Comparison of ENCODE assay signal across 20 cellular contexts in the genomic region with DNA sequence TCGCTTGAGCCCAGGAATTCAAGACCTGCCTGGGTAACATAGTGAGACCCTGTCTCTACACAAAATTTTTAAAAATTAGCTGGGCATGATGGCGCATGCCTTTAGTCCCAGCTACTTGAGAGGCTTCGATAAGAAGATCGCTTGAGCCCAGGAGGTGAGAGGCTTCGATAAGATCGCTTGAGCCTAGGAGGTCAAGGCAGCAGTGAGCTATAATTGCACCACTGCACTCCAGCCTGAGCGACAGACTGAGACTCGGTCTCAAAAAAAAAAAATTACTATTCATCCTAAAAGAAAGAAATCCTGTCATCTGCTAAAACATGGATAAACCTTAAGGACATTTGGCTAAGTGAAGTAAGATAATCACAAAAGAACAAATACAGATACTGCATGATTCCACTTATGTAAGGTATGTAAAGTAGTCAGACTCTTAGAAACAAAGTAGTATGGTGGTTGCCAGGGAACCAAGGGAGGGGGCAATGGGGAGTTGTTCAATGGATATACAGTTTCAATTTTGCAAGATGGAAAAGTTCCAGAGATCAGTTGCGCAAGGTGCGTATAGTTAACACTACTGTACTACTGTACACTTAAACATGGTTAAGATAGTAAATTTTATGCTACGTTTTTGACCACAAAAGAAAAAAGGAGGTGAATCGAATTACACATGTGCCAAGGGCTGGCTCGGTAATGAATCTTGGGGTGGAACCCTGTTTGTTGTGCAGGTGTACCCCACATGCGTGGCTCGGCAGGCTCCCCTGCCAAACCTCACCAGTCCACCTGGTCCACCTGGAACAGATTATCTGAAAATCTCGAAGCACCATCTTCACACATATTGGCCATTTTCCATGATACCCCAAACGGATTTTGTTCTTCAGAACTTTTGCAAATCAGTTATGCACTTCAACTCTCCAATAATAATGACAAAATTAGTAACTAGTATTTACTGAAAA. TPM values are rescaled to one million over a fixed set of nuclear protein-coding genes. Genes with fewer than 3 reads are reported as not detected.
DNase-seq lines count a peak whose midpoint lies in the region; ATAC-seq, FAIRE-seq and TF ChIP-seq lines count a peak whose summit lies in the region.
"Had no signal": no experiment of that assay in that cellular context is flagged by ENCODE, and none has a peak within 500 bp of the region (broad histone marks: within the 10 kb centered on the region; RNA-seq: fewer than 3 reads in every experiment).

No MANE protein-coding gene starts in this region.

- DNase-seq in HepG2 (ENCODE audit: low spot score) (peak; percentile 84), right lobe of liver (no peak), OCI-M1 (lab: John Stamatoyannopoulos, UW) (peak; percentile 72), fibroblast of the conjunctiva (ENCODE audit: low read depth) (peak; percentile 52), upper lobe of right lung (peak; percentile 32), GM12891 (ENCODE audit: insufficient read length, low spot score) (no peak), spleen (no peak), SKM-1 (lab: John Stamatoyannopoulos, UW; ENCODE audit: unreplicated experiment) (no peak)
- DNase-seq: activated CD4-positive, alpha-beta T cell treated with anti-CD3 and anti-CD28 coated beads, Interleukin-2, amount 50 U/mL, for 48 hours; activated naive CD4-positive, alpha-beta T cell treated with anti-CD3 and anti-CD28 coated beads for 36 hours; CD8-positive, alpha-beta T cell; colonic mucosa; DND-41; naive thymus-derived CD8-positive, alpha-beta T cell; NCI-H1694; NCI-H524 treated with DMSO at 0.1 percent for 48 hours; T-cell had no signal

- H3K36me3 ChIP-seq in HepG2 (replicated peaks in 1 of 2; ENCODE audit: control insufficient read depth in 1 of 2, insufficient read depth in 2 of 2, low read length in 2 of 2) (no peaks in the 10 kb centered on the region), right lobe of liver (no peaks in the 10 kb centered on the region), upper lobe of right lung (no peaks in the 10 kb centered on the region), spleen (no peaks in the 10 kb centered on the region)
- H3K36me3 ChIP-seq: colonic mucosa, gastroesophageal sphincter had no signal

- no peaks in the 10 kb centered on the region for H3K79me2 ChIP-seq in HepG2 (ENCODE audit: insufficient read depth, low read length)

- POLR2A ChIA-PET in HepG2 (lab: Yijun Ruan, JAX) = interaction anchor here (0.7 to 1.6 kb wide), 3 partner anchors 12 to 18 kb away, joined by 3 to 5 read pairs (median 4); a partner anchor contains a TSS

- TF ChIP-seq CTCF in HepG2 (CRISPR knock-in tag; IDR thresholded peaks at IDR 0.05) = no peak
- no peak for TF ChIP-seq CTCF in right lobe of liver (IDR thresholded peaks at IDR 0.05)
- no peak for TF ChIP-seq CTCF in upper lobe of right lung (IDR thresholded peaks at IDR 0.05)
- TF ChIP-seq CTCF in spleen (IDR thresholded peaks at IDR 0.05 in 8 of 11, conservative IDR thresholded peaks at IDR 0.05 in 3 of 11) = no peak

- peak in 1 of 2 experiments; percentile 22; a peak in 1 of 4 replicates for TF ChIP-seq EP300 in HepG2 (IDR thresholded peaks at IDR 0.05; ENCODE audit: low read depth in 2 of 2, low read length in 2 of 2)
- TF ChIP-seq EP300 in HepG2 (CRISPR knock-in tag; IDR thresholded peaks at IDR 0.05; ENCODE audit: borderline replicate concordance) = no peak

- H3K4me3 ChIP-seq in HepG2 (replicated peaks in 1 of 3; ENCODE audit: insufficient read depth in 1 of 3, low read depth in 2 of 3, low read length in 3 of 3) (peak overlapping the region; percentile 9 to 47 (median 11); a peak in 5 of 6 replicates), right lobe of liver (no peak overlapping the region), upper lobe of right lung (no peak overlapping the region), spleen (no peak overlapping the region)
- H3K4me3 ChIP-seq: colonic mucosa, gastroesophageal sphincter had no signal

- H3K4me1 ChIP-seq in HepG2 (ENCODE audit: insufficient read depth, low read length) (peaks cover 50% of the 10 kb centered on the region), right lobe of liver (no peaks in the 10 kb centered on the region), upper lobe of right lung (peaks cover 11% of the 10 kb centered on the region), spleen (peaks cover 0 to 11% (median 4%) of the 10 kb centered on the region in 6 donors)
- H3K4me1 ChIP-seq: colonic mucosa had no signal

- peak; percentile 89 for ATAC-seq in HepG2
- no peak for ATAC-seq in right lobe of liver
- peak; percentile 66 for ATAC-seq in upper lobe of right lung
- ATAC-seq: CD8-positive, alpha-beta T cell; gastroesophageal sphincter; naive thymus-derived CD8-positive, alpha-beta T cell; T-cell had no signal

- FAIRE-seq in HepG2 (lab: Jason Lieb, UNC) (peak; percentile 55), GM12891 (lab: Jason Lieb, UNC) (no peak)
- FAIRE-seq: astrocyte, endometrium had no signal

- H3K9ac ChIP-seq in HepG2 (ENCODE audit: insufficient read depth, low read depth, low read length) = peak overlapping the region; percentile 55

- TF ChIP-seq RAD21 in HepG2 (CRISPR knock-in tag; IDR thresholded peaks at IDR 0.05) = no peak

- H4K20me1 ChIP-seq in HepG2 (ENCODE audit: insufficient read depth, low read length) = no peaks in the 10 kb centered on the region

- peak overlapping the region; percentile 33 for H3K27ac ChIP-seq in HepG2 (ENCODE audit: extremely low read length, insufficient read depth, low read length)
- no peak overlapping the region for H3K27ac ChIP-seq in right lobe of liver
- no peak overlapping the region for H3K27ac ChIP-seq in upper lobe of right lung
- no peak overlapping the region for H3K27ac ChIP-seq in spleen
- H3K27ac ChIP-seq: colonic mucosa, gastroesophageal sphincter had no signal

- CTCF ChIA-PET in HepG2 (lab: Yijun Ruan, JAX; ENCODE audit: low intra/inter-chr PET ratio, low total read pairs) = no interaction called here

- BruUV-seq in HepG2 (replicated peaks; lab: Mats Ljungman, UMichigan) = no TSS peak

- H3K4me2 ChIP-seq in HepG2 (ENCODE audit: low read depth, low read length) = peak overlapping the region; percentile 78

- H3K9me3 ChIP-seq in HepG2 (ENCODE audit: low read length) = no peaks in the 10 kb centered on the region
- no peaks in the 10 kb centered on the region for H3K9me3 ChIP-seq in right lobe of liver
- H3K9me3 ChIP-seq in upper lobe of right lung = no peaks in the 10 kb centered on the region
- no peaks in the 10 kb centered on the region for H3K9me3 ChIP-seq in spleen
- H3K9me3 ChIP-seq: colonic mucosa, gastroesophageal sphincter had no signal

- H3K27me3 ChIP-seq in HepG2 (ENCODE audit: control insufficient read depth in 1 of 2, insufficient read depth in 2 of 2, low read length in 2 of 2) (no peaks in the 10 kb centered on the region), right lobe of liver (no peaks in the 10 kb centered on the region), upper lobe of right lung (no peaks in the 10 kb centered on the region), spleen (replicated peaks in 1 of 7) (no peaks in the 10 kb centered on the region)
- H3K27me3 ChIP-seq: colonic mucosa, gastroesophageal sphincter had no signal

- no peak overlapping the region for H2AFZ ChIP-seq in HepG2 (ENCODE audit: low read length)

- WGBS in HepG2 (ENCODE audit: low lambda C conversion rate) = 12% methylated on average over 17 of the region's 17 CpGs
- WGBS in right lobe of liver (ENCODE audit: insufficient coverage, low coverage, low lambda C conversion rate, missing lambda C conversion rate) = 88% methylated on average over 16 of the region's 17 CpGs
- WGBS in spleen, 5 donors = 81 to 90% (median 84%) methylated on average over 17 of the region's 17 CpGs

- intact Hi-C loops in HepG2 (cut with micrococcal nuclease; ENCODE audit: unreplicated experiment) (loop anchor here (2.0 kb wide), 1 partner anchor 16 kb away; no protein-coding TSS in a partner anchor), right lobe of liver (cut with DNase I) (no loop called here), upper lobe of right lung (cut with DNase I) (no loop called here), spleen (cut with DNase I; ENCODE audit: low total_unique reads) (no loop called here)

- in situ Hi-C loops in HepG2 (cut with HindIII; ENCODE audit: extremely low pct_ligation_motif_present, low pct_unique_long_range_greater_than_20kb) = no loop called here

- no peak for TF ChIP-seq POLR2A in HepG2 (IDR thresholded peaks at IDR 0.05; ENCODE audit: insufficient read depth in 1 of 2, low read depth in 2 of 2, low read length in 2 of 2)
- TF ChIP-seq POLR2A in right lobe of liver (IDR thresholded peaks at IDR 0.05) = no peak
- TF ChIP-seq POLR2A in GM12891 (IDR thresholded peaks at IDR 0.05; ENCODE audit: low read depth, low read length) = no peak
- no peak for TF ChIP-seq POLR2A in spleen (IDR thresholded peaks at IDR 0.05)

TF ChIP-seq in GM12891, 5 proteins besides CTCF, POLR2A, EP300 and RAD21 (continues in another document):
- TF ChIP-seq POLR2AphosphoS5 (IDR thresholded peaks at IDR 0.05; ENCODE audit: low read depth, low read length) = no peak

RNA-seq across cellular contexts. Expression of a gene that starts 18.3 kb away (rescaled TPM):
- 79.2 and 85.5 TPM in 2 replicates for total RNA-seq in HepG2 (2016; rRNA removed; fragmentation: Illumina TruSeq; extraction: Trizol)
- 16.6 and 18.3 TPM in 2 replicates for total RNA-seq in HepG2 (2016; cell fraction: cytosol; rRNA removed; fragmentation: Illumina TruSeq; extraction: Trizol; ENCODE audit: low read depth)
- total RNA-seq in HepG2 (2016; cell fraction: insoluble cytoplasmic fraction; rRNA removed; fragmentation: Illumina TruSeq; extraction: Trizol) = 64.3 and 88.8 TPM in 2 replicates
- total RNA-seq in HepG2 (2016; cell fraction: membrane; rRNA removed; fragmentation: Illumina TruSeq; extraction: Trizol) = 50.1 and 58.3 TPM in 2 replicates
- 162 and 186 TPM in 2 replicates for total RNA-seq in HepG2 (2016; cell fraction: nucleus; rRNA removed; fragmentation: Illumina TruSeq; extraction: Trizol)
- polyA plus RNA-seq in HepG2 (2011; rRNA removed) = 35.4 and 40.8 TPM in 2 replicates
- polyA plus RNA-seq in HepG2 (2011; cell fraction: cytosol; rRNA removed) = 19.8 and 24.8 TPM in 2 replicates
- 106 and 112 TPM in 2 replicates for polyA plus RNA-seq in HepG2 (2011; cell fraction: nucleus; rRNA removed)
- polyA plus RNA-seq in HepG2 (2012) = 95.4 and 109 TPM in 2 replicates
- polyA plus RNA-seq in HepG2 (2016; cell fraction: cytosol; fragmentation: Illumina TruSeq; extraction: Trizol; ENCODE audit: low read depth) = 7.7 and 8.0 TPM in 2 replicates
- 52.2 and 68.9 TPM in 2 replicates for polyA plus RNA-seq in HepG2 (2016; cell fraction: insoluble cytoplasmic fraction; fragmentation: Illumina TruSeq; extraction: Trizol; ENCODE audit: low read depth)
- polyA plus RNA-seq in HepG2 (2016; cell fraction: membrane; fragmentation: Illumina TruSeq; extraction: Trizol; ENCODE audit: low read depth) = 23.7 and 31.5 TPM in 2 replicates
- polyA plus RNA-seq in HepG2 (2016; cell fraction: nucleus; fragmentation: Illumina TruSeq; extraction: Trizol; ENCODE audit: insufficient read depth, low read depth) = 193 and 199 TPM in 2 replicates
- polyA minus RNA-seq in HepG2 (2011; rRNA and poly(A)+ RNA removed; ENCODE audit: low replicate concordance) = 88.2 and 101 TPM in 2 replicates
- 63.9 and 75.1 TPM in 2 replicates for polyA minus RNA-seq in HepG2 (2011; cell fraction: cytosol; rRNA and poly(A)+ RNA removed)
- polyA minus RNA-seq in HepG2 (2011; cell fraction: nucleus; rRNA and poly(A)+ RNA removed) = 126 and 131 TPM in 2 replicates
- total RNA-seq in right lobe of liver = 100 to 1,000 TPM in 4 of 6 experiments, 10 to 100 TPM in 2; 95.6 to 155 (median 113) TPM
- 173 TPM for total RNA-seq in upper lobe of right lung
- polyA plus RNA-seq in GM12891 (2012; ENCODE audit: low read depth, missing spikeins) = 60.1 TPM
- total RNA-seq in spleen = 100 to 1,000 TPM in 6 of 7 donors, 10 to 100 TPM in 1; 89.8 to 143 (median 118) TPM
- polyA plus RNA-seq in spleen = 10 to 100 TPM in 2 of 3 donors, 1 to 10 TPM in 1; 7.8 to 18.4 (median 12.3) TPM

Comparison
In these comparisons a context has a peak if more than half of its experiments do, and no peak if none do; other contexts are left out.
1. ATAC-seq: peak in HepG2 (single experiment) and upper lobe of right lung (single experiment); none in right lobe of liver (0 of 4).
2. DNase-seq: peak in HepG2 (single experiment), OCI-M1 (single experiment), fibroblast of the conjunctiva (single experiment) and upper lobe of right lung (single experiment); none in right lobe of liver (0 of 3), GM12891 (single experiment), spleen (single experiment) and SKM-1 (single experiment).
3. H3K4me3 ChIP-seq: peak in HepG2 (3 of 3); none in right lobe of liver (0 of 3), upper lobe of right lung (single experiment) and spleen (0 of 8).